ENCODE assay signal across 11 cellular contexts in genomic region chr15:90813796-90814192, GRCh38. TPM values are rescaled to one million over a fixed set of nuclear protein-coding genes. Genes with fewer than 3 reads are reported as not detected.
DNase-seq lines count a peak whose midpoint lies in the region; ATAC-seq and TF ChIP-seq lines count a peak whose summit lies in the region.
"Had no signal": no experiment of that assay in that cellular context is flagged by ENCODE, and none has a peak within 500 bp of the region (broad histone marks: within the 10 kb centered on the region; RNA-seq: fewer than 3 reads in every experiment).

No MANE protein-coding gene starts in this region.

- H3K9me3 Mint-ChIP-seq in MCF 10A (ENCODE audit: unreplicated experiment) (no peaks in the 10 kb centered on the region), type B pancreatic cell (no peaks in the 10 kb centered on the region)
- no peaks in the 10 kb centered on the region for H3K9me3 Mint-ChIP-seq in activated CD4-positive, alpha-beta memory T cell treated with anti-CD3 and anti-CD28 coated beads for 36 hours

- H3K27ac ChIP-seq in breast epithelium, result peak overlapping the region; percentile 54 to 58
- no peak overlapping the region for H3K27ac ChIP-seq in iPS-20b (ENCODE audit: low read length)
- no peak overlapping the region for H3K27ac ChIP-seq in left ventricle myocardium inferior (replicated peaks)
- H3K27ac ChIP-seq: C4-2B had no signal

- H3K9me3 ChIP-seq in breast epithelium, result no peaks in the 10 kb centered on the region
- H3K9me3 ChIP-seq in iPS-20b (ENCODE audit: insufficient read depth, low read depth, low read length), result no peaks in the 10 kb centered on the region
- H3K9me3 ChIP-seq in left ventricle myocardium inferior (replicated peaks), result no peaks in the 10 kb centered on the region

- CTCF ChIA-PET in MCF 10A (lab: Yijun Ruan, JAX) (no interaction called here), HEK293T (lab: Yijun Ruan, JAX) (interaction anchor here (1.3 kb wide), 1 partner anchor 71 kb away, joined by 5 read pairs; no protein-coding TSS in a partner anchor)
- CTCF ChIA-PET in activated CD4-positive, alpha-beta memory T cell treated with anti-CD3 and anti-CD28 coated beads for 36 hours (lab: Charles Lee), result interaction anchor here (1.3 to 2.8 kb wide), 2 partner anchors 72 to 88 kb away, joined by 3 to 12 read pairs; no protein-coding TSS in a partner anchor

- H3K36me3 ChIP-seq in breast epithelium (no peaks in the 10 kb centered on the region), iPS-20b (ENCODE audit: insufficient read depth, low read depth, low read length) (peaks cover 57% of the 10 kb centered on the region), left ventricle myocardium inferior (no peaks in the 10 kb centered on the region)

- H3K4me3 Mint-ChIP-seq in MCF 10A (ENCODE audit: unreplicated experiment) (no peak overlapping the region), type B pancreatic cell (no peak overlapping the region)
- no peak overlapping the region for H3K4me3 Mint-ChIP-seq in activated CD4-positive, alpha-beta memory T cell treated with anti-CD3 and anti-CD28 coated beads for 36 hours

- no peak for ATAC-seq in GM21737 (IDR thresholded peaks at IDR 0.05; ENCODE audit: unreplicated experiment)

- no peak for TF ChIP-seq CTCF in breast epithelium (IDR thresholded peaks at IDR 0.05)
- TF ChIP-seq CTCF in MCF 10A (IDR thresholded peaks at IDR 0.05; ENCODE audit: unreplicated experiment), result no peak
- TF ChIP-seq CTCF in type B pancreatic cell (conservative IDR thresholded peaks at IDR 0.05), result no peak
- no peak for TF ChIP-seq CTCF in left ventricle myocardium inferior (IDR thresholded peaks at IDR 0.05; ENCODE audit: borderline replicate concordance)

- no peaks in the 10 kb centered on the region for H3K27me3 Mint-ChIP-seq in MCF 10A (ENCODE audit: insufficient read depth, unreplicated experiment)
- H3K27me3 Mint-ChIP-seq in activated CD4-positive, alpha-beta memory T cell treated with anti-CD3 and anti-CD28 coated beads for 36 hours, result no peaks in the 10 kb centered on the region
- no peaks in the 10 kb centered on the region for H3K27me3 Mint-ChIP-seq in type B pancreatic cell

- POLR2A ChIA-PET in MCF 10A (lab: Yijun Ruan, JAX), result interaction anchor here (0.5 kb wide), 1 partner anchor 1565 kb away, joined by 3 read pairs; no protein-coding TSS in a partner anchor
- POLR2A ChIA-PET in activated CD4-positive, alpha-beta memory T cell treated with anti-CD3 and anti-CD28 coated beads for 36 hours (lab: Charles Lee), result interaction anchor here (0.6 to 2.8 kb wide), 8 partner anchors 13 to 64 kb away, joined by 3 to 32 read pairs (median 6); no protein-coding TSS in a partner anchor
- POLR2A ChIA-PET in HEK293T (lab: Yijun Ruan, JAX), result no interaction called here

- H3K36me3 Mint-ChIP-seq in MCF 10A (ENCODE audit: insufficient read depth, unreplicated experiment) (peaks cover 5% of the 10 kb centered on the region), type B pancreatic cell (peaks cover 3% of the 10 kb centered on the region)
- H3K36me3 Mint-ChIP-seq in activated CD4-positive, alpha-beta memory T cell treated with anti-CD3 and anti-CD28 coated beads for 36 hours, result peaks cover 59% of the 10 kb centered on the region

- H3K27me3 ChIP-seq in breast epithelium (no peaks in the 10 kb centered on the region), iPS-20b (ENCODE audit: insufficient read depth, low read length) (no peaks in the 10 kb centered on the region), left ventricle myocardium inferior (ENCODE audit: low read depth) (no peaks in the 10 kb centered on the region)

- H3K4me1 Mint-ChIP-seq in MCF 10A (ENCODE audit: insufficient read depth, unreplicated experiment) (no peaks in the 10 kb centered on the region), type B pancreatic cell (ENCODE audit: unreplicated experiment) (peaks cover 13% of the 10 kb centered on the region)
- peaks cover 59% of the 10 kb centered on the region for H3K4me1 Mint-ChIP-seq in activated CD4-positive, alpha-beta memory T cell treated with anti-CD3 and anti-CD28 coated beads for 36 hours (ENCODE audit: low read depth)

- BruUV-seq in MCF 10A (replicated peaks; lab: Mats Ljungman, UMichigan), result no TSS peak

- DNase-seq in breast epithelium (ENCODE audit: low spot score in 2 of 2), result no peak
- no peak for DNase-seq in MCF 10A (ENCODE audit: unreplicated experiment)
- peak; percentile 59 for DNase-seq in activated CD4-positive, alpha-beta memory T cell treated with anti-CD3 and anti-CD28 coated beads for 36 hours
- DNase-seq in type B pancreatic cell (ENCODE audit: extremely low spot score, unreplicated experiment), result no peak
- DNase-seq in HEK293T (ENCODE audit: extremely low spot score), result no peak
- no peak for DNase-seq in left ventricle myocardium inferior
- DNase-seq: kidney glomerular epithelial cell, NCI-H1694 had no signal

- H3K4me1 ChIP-seq in breast epithelium, result no peaks in the 10 kb centered on the region
- peaks cover 22% of the 10 kb centered on the region; the same call in 1 of the 2 replicates for H3K4me1 ChIP-seq in iPS-20b (ENCODE audit: insufficient read depth, low read length)
- H3K4me1 ChIP-seq in left ventricle myocardium inferior, result peaks cover 10% of the 10 kb centered on the region

- no peak overlapping the region for H3K9ac ChIP-seq in iPS-20b (ENCODE audit: low read depth, low read length)

- H3K27ac Mint-ChIP-seq in MCF 10A (ENCODE audit: low read depth, unreplicated experiment), result no peak overlapping the region
- peak overlapping the region; percentile 88 for H3K27ac Mint-ChIP-seq in activated CD4-positive, alpha-beta memory T cell treated with anti-CD3 and anti-CD28 coated beads for 36 hours
- H3K27ac Mint-ChIP-seq in type B pancreatic cell, result peak overlapping the region; percentile 64

- TF ChIP-seq POLR2A in breast epithelium (IDR thresholded peaks at IDR 0.05), result no peak

- intact Hi-C loops in breast epithelium (cut with DNase I; ENCODE audit: low total_unique reads) (no loop called here), MCF 10A (cut with micrococcal nuclease) (no loop called here), left ventricle myocardium inferior (cut with micrococcal nuclease) (loop anchor here (10.0 kb wide), 1 partner anchor 61 kb away; no protein-coding TSS in a partner anchor)
- intact Hi-C loops in activated CD4-positive, alpha-beta memory T cell treated with anti-CD3 and anti-CD28 coated beads for 36 hours (cut with micrococcal nuclease), result no loop called here

- no peak overlapping the region for H3K4me3 ChIP-seq in breast epithelium
- peak overlapping the region; percentile 31; the same call in 1 of the 2 replicates for H3K4me3 ChIP-seq in iPS-20b (ENCODE audit: low read length)
- no peak overlapping the region for H3K4me3 ChIP-seq in left ventricle myocardium inferior

TF ChIP-seq in HEK293T, 16 proteins besides CTCF, POLR2A, EP300 and RAD21:
- TF ChIP-seq BHLHE40 (IDR thresholded peaks at IDR 0.05; ENCODE audit: borderline replicate concordance) (no peak), CTBP1 (IDR thresholded peaks at IDR 0.05; ENCODE audit: borderline replicate concordance) (no peak), FOXK2 (IDR thresholded peaks at IDR 0.05) (no peak), L3MBTL2 (conservative IDR thresholded peaks at IDR 0.05) (no peak), SP1 (IDR thresholded peaks at IDR 0.05) (no peak), LEF1 (IDR thresholded peaks at IDR 0.05; ENCODE audit: borderline replicate concordance) (no peak), HDGF (IDR thresholded peaks at IDR 0.05; ENCODE audit: borderline replicate concordance) (no peak), TARDBP (IDR thresholded peaks at IDR 0.05) (no peak), NFRKB (IDR thresholded peaks at IDR 0.05) (no peak)

RNA-seq across cellular contexts. Expression of gene FURIN, which starts 54.6 kb away (rescaled TPM):
- total RNA-seq in breast epithelium, result 10 to 100 TPM; 34.5 to 48.5 (median 36.4) TPM
- total RNA-seq in MCF 10A (2022), result 48.8 and 49.4 TPM in 2 replicates
- total RNA-seq in activated CD4-positive, alpha-beta memory T cell treated with anti-CD3 and anti-CD28 coated beads for 36 hours, result 100 to 1,000 TPM; 576 to 590 TPM
- total RNA-seq in type B pancreatic cell (ENCODE audit: low replicate concordance), result 37.7 and 62.1 TPM in 2 replicates
- total RNA-seq in left ventricle myocardium inferior, result 42.7 TPM

Comparison
In these comparisons a context has a peak if more than half of its experiments do, and no peak if none do; other contexts are left out.
1. H3K27ac ChIP-seq: peak in breast epithelium (2 of 2); none in iPS-20b (single experiment) and left ventricle myocardium inferior (single experiment).